24 cellular contexts compared by ENCODE assay signal in genomic region chr5:60505796-60506195, GRCh38.
"Had no signal": no experiment of that assay in that cellular context is flagged by ENCODE, and none has a peak within 500 bp of the region (broad histone marks: within the 10 kb centered on the region; RNA-seq: fewer than 3 reads in every experiment).

No MANE protein-coding gene starts in this region.

- H3K9me3 ChIP-seq: left lung, right lobe of liver, thoracic aorta, upper lobe of left lung had no signal

- H3K4me1 Mint-ChIP-seq: T-cell had no signal

- FAIRE-seq: small intestine, TTC549 had no signal

- H3K4me1 ChIP-seq: foreskin keratinocyte, left lung, right lobe of liver, upper lobe of left lung had no signal

- H3K36me3 ChIP-seq: brain microvascular endothelial cell, left lung, right lobe of liver, thoracic aorta, upper lobe of left lung, WERI-Rb-1 had no signal

- H3K36me3 Mint-ChIP-seq: activated naive CD4-positive, alpha-beta T cell treated with anti-CD3 and anti-CD28 coated beads, Interleukin-2, amount 50 U/mL, for 72 hours; stimulated activated naive B cell treated with anti-CD40 and anti-IgM and Interleukin-4, amounts not matched to agents 10 μg/mL and 1 μg/mL and 100 μg/mL, for 72 hours; T-cell had no signal

- H3K27me3 ChIP-seq: brain microvascular endothelial cell, foreskin keratinocyte, left lung, right lobe of liver, upper lobe of left lung had no signal

- DNase-seq: activated CD4-positive, CD25-positive, alpha-beta regulatory T cell treated with anti-CD3 and anti-CD28 coated beads, Interleukin-2, amount 50 U/mL, for 72 hours; activated gamma-delta T cell treated with Interleukin-2 at 50 U/mL for 16 hours; activated T-cell treated with anti-CD3 and anti-CD28 coated beads, Interleukin-2, amount 50 U/mL, for 1 hour; aorta; brain microvascular endothelial cell; caudate nucleus; effector memory CD4-positive, alpha-beta T cell; foreskin keratinocyte; kidney glomerular epithelial cell; left lung; midbrain; nucleus accumbens; right lobe of liver; small intestine; stimulated activated CD4-positive, alpha-beta T cell treated with anti-CD3 and anti-CD28 coated beads, Interleukin-15, amount 100 ng/mL, for 24 hours; stimulated activated naive B cell treated with anti-CD40 and anti-IgM and Interleukin-4, amounts not matched to agents 10 μg/mL and 1 μg/mL and 100 μg/mL, for 72 hours; T-cell; upper lobe of left lung; WERI-Rb-1 had no signal

- H3K4me3 ChIP-seq: left lung, lung, right lobe of liver, thoracic aorta, upper lobe of left lung had no signal

- H3K27me3 Mint-ChIP-seq: dendritic cell treated with granulocyte-macrophage colony-stimulating factor and Interleukin-4, amounts not matched to agents 40 ng/mL and 50 ng/mL, for 4 days; stimulated activated naive B cell treated with anti-CD40 and anti-IgM and Interleukin-4, amounts not matched to agents 10 μg/mL and 1 μg/mL and 100 μg/mL, for 72 hours had no signal

- H3K9me3 Mint-ChIP-seq: dendritic cell treated with granulocyte-macrophage colony-stimulating factor and Interleukin-4, amounts not matched to agents 40 ng/mL and 50 ng/mL, for 4 days; stimulated activated naive B cell treated with anti-CD40 and anti-IgM and Interleukin-4, amounts not matched to agents 10 μg/mL and 1 μg/mL and 100 μg/mL, for 72 hours had no signal

- H3K4me3 Mint-ChIP-seq: dendritic cell treated with granulocyte-macrophage colony-stimulating factor and Interleukin-4, amounts not matched to agents 40 ng/mL and 50 ng/mL, for 4 days; stimulated activated naive B cell treated with anti-CD40 and anti-IgM and Interleukin-4, amounts not matched to agents 10 μg/mL and 1 μg/mL and 100 μg/mL, for 72 hours; T-cell had no signal

- H3K27ac ChIP-seq: brain microvascular endothelial cell, foreskin keratinocyte, left lung, right lobe of liver, thoracic aorta, upper lobe of left lung, WERI-Rb-1 had no signal

- ATAC-seq: activated naive CD4-positive, alpha-beta T cell treated with anti-CD3 and anti-CD28 coated beads, Interleukin-2, amount 50 U/mL, for 72 hours; foreskin keratinocyte; left lung; right lobe of liver; stimulated activated naive B cell treated with anti-CD40 and anti-IgM and Interleukin-4, amounts not matched to agents 10 μg/mL and 1 μg/mL and 100 μg/mL, for 72 hours; T-cell had no signal

- H3K27ac Mint-ChIP-seq: activated naive CD4-positive, alpha-beta T cell treated with anti-CD3 and anti-CD28 coated beads, Interleukin-2, amount 50 U/mL, for 72 hours; dendritic cell treated with granulocyte-macrophage colony-stimulating factor and Interleukin-4, amounts not matched to agents 40 ng/mL and 50 ng/mL, for 4 days; stimulated activated naive B cell treated with anti-CD40 and anti-IgM and Interleukin-4, amounts not matched to agents 10 μg/mL and 1 μg/mL and 100 μg/mL, for 72 hours; T-cell had no signal
